In the genomic region with DNA sequence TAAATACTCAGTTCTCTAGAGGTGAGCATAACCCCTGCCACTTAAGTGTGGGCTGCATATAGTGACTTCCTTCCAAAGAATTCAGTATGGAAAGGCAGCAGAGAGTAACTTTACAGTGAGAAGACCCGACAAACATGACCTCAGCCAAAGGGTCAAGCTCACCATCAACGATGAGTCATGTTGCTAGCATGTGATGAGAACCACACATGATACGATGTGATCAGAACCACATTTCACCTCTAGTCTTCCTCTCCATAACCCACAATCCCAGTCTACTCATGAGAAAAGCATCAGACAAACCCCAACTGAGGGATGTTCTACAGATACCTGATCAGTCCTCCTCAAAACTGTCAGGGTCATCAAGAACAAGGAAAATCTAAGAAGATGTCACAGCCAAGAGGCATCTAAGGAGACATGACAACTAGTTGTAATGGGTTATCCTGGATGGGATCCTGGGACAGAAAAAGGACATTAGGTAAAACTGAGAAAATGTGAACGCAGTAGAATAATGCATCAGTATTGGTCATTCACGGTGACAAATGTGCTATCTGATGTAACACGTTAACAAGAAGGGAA, we compare ENCODE assay signal across 15 cellular contexts. TPM values are rescaled to one million over a fixed set of nuclear protein-coding genes. Genes with fewer than 3 reads are reported as not detected.
A peak's percentile ranks its signal among the peaks of the same experiment; 100 is the strongest.
DNase-seq lines count a peak whose midpoint lies in the region; ATAC-seq, FAIRE-seq and TF ChIP-seq lines count a peak whose summit lies in the region.
"Had no signal": no experiment of that assay in that cellular context is flagged by ENCODE, and none has a peak within 500 bp of the region (broad histone marks: within the 10 kb centered on the region; RNA-seq: fewer than 3 reads in every experiment).

No MANE protein-coding gene starts in this region.

- ATAC-seq in K562 (no peak), HG02884 (IDR thresholded peaks at IDR 0.05; ENCODE audit: unreplicated experiment) (no peak), GM18520 (IDR thresholded peaks at IDR 0.05; ENCODE audit: unreplicated experiment) (no peak), GM21576 (IDR thresholded peaks at IDR 0.05; ENCODE audit: unreplicated experiment) (no peak)
- no peak for ATAC-seq in naive thymus-derived CD8-positive, alpha-beta T cell
- ATAC-seq: activated CD4-positive, alpha-beta T cell treated with anti-CD3 and anti-CD28 coated beads for 36 hours had no signal

- TF ChIP-seq RAD21 in K562 (CRISPR knock-in tag; conservative IDR thresholded peaks at IDR 0.05 in 1 of 2, IDR thresholded peaks at IDR 0.05 in 1 of 2): no peak

- in situ Hi-C loops in K562 (cut with MboI): no loop called here

- peak; percentile 51; the same call in 1 of the 2 replicates for TF ChIP-seq EP300 in K562 (IDR thresholded peaks at IDR 0.05; ENCODE audit: low read length)

- no TSS peak for BruUV-seq in K562 (replicated peaks; lab: Mats Ljungman, UMichigan)

- H3K79me2 ChIP-seq in K562 (ENCODE audit: control insufficient read depth, insufficient read depth, low read length): peaks cover 25% of the 10 kb centered on the region; the same call in 2 of the 3 replicates

- H3K27ac Mint-ChIP-seq in naive thymus-derived CD8-positive, alpha-beta T cell: no peak overlapping the region
- H3K27ac Mint-ChIP-seq: activated CD4-positive, alpha-beta T cell treated with anti-CD3 and anti-CD28 coated beads for 36 hours; activated naive CD4-positive, alpha-beta T cell treated with anti-CD3 and anti-CD28 coated beads, Interleukin-2, amount 50 U/mL, for 24 hours had no signal

- H3K36me3 Mint-ChIP-seq in naive thymus-derived CD8-positive, alpha-beta T cell: peaks cover 16 to 69% (median 56%) of the 10 kb centered on the region in 3 donors

- no peak overlapping the region for H3K4me3 Mint-ChIP-seq in naive thymus-derived CD8-positive, alpha-beta T cell
- H3K4me3 Mint-ChIP-seq: activated CD4-positive, alpha-beta T cell treated with anti-CD3 and anti-CD28 coated beads for 36 hours; activated naive CD4-positive, alpha-beta T cell treated with anti-CD3 and anti-CD28 coated beads, Interleukin-2, amount 50 U/mL, for 24 hours had no signal

- FAIRE-seq in HTR-8/SVneo (lab: Jason Lieb, UNC): peak; percentile 95
- peak; percentile 93 for FAIRE-seq in K562 (lab: Jason Lieb, UNC)

- no peak overlapping the region for H3K9ac ChIP-seq in K562 (ENCODE audit: insufficient read depth in 1 of 2, low read depth in 2 of 2, low read length in 2 of 2)

- no peaks in the 10 kb centered on the region for H4K20me1 ChIP-seq in K562 (replicated peaks; ENCODE audit: control insufficient read depth, insufficient read depth, low read length)

- H3K9me3 ChIP-seq in K562 (replicated peaks; ENCODE audit: control insufficient read depth, insufficient read depth, low read depth, low read length): no peaks in the 10 kb centered on the region

- H3K9me1 ChIP-seq in K562 (ENCODE audit: control insufficient read depth, insufficient read depth, low read length): peaks cover 3% of the 10 kb centered on the region

- 25% methylated on average over 6 of the region's 6 CpGs for WGBS in K562 (ENCODE audit: insufficient coverage, low coverage, missing lambda C conversion rate)

- no peaks in the 10 kb centered on the region for H3K9me3 Mint-ChIP-seq in naive thymus-derived CD8-positive, alpha-beta T cell
- H3K9me3 Mint-ChIP-seq: activated naive CD4-positive, alpha-beta T cell treated with anti-CD3 and anti-CD28 coated beads, Interleukin-2, amount 50 U/mL, for 24 hours had no signal

- TF ChIP-seq CTCF in K562 (IDR thresholded peaks at IDR 0.05 in 2 of 3, conservative IDR thresholded peaks at IDR 0.05 in 1 of 3; ENCODE audit: insufficient read depth in 2 of 3, low read depth in 1 of 3, low read length in 3 of 3): no peak

- H2AFZ ChIP-seq in K562 (ENCODE audit: low read depth, low read length): no peak overlapping the region

- H3K4me2 ChIP-seq in K562 (ENCODE audit: insufficient read depth, low read length): peak overlapping the region; percentile 35; the same call in 1 of the 2 replicates

- H3K27me3 ChIP-seq in K562 (ENCODE audit: control insufficient read depth in 2 of 2, insufficient read depth in 2 of 2, low read length in 2 of 2): no peaks in the 10 kb centered on the region

- no peak overlapping the region for H3K4me3 ChIP-seq in K562

- DNase-seq in CD1c-positive myeloid dendritic cell (ENCODE audit: extremely low spot score): peak; percentile 58
- peak; percentile 78 for DNase-seq in HTR-8/SVneo (ENCODE audit: insufficient read length, low spot score)
- peak; percentile 30 to 65 (median 50) for DNase-seq in K562 (ENCODE audit: extremely low read depth in 1 of 4, low spot score in 3 of 4)
- DNase-seq in kidney tubule cell (ENCODE audit: low spot score): peak; percentile 95
- DNase-seq in naive thymus-derived CD8-positive, alpha-beta T cell: no peak
- DNase-seq: activated CD4-positive, alpha-beta T cell treated with anti-CD3 and anti-CD28 coated beads for 36 hours; DMS153; Kasumi-1; left cardiac atrium; NCI-H345; stimulated activated CD4-positive, alpha-beta T cell treated with anti-CD3 and anti-CD28 coated beads, Interleukin-4, amount 100 ng/mL, for 4 hours had no signal

- H3K27me3 Mint-ChIP-seq in naive thymus-derived CD8-positive, alpha-beta T cell: peaks cover 0 to 6% (median 0%) of the 10 kb centered on the region in 5 donors
- H3K27me3 Mint-ChIP-seq: activated CD4-positive, alpha-beta T cell treated with anti-CD3 and anti-CD28 coated beads for 36 hours; activated naive CD4-positive, alpha-beta T cell treated with anti-CD3 and anti-CD28 coated beads, Interleukin-2, amount 50 U/mL, for 24 hours had no signal

- intact Hi-C loops in K562 (cut with micrococcal nuclease): no loop called here

- TF ChIP-seq POLR2A in K562 (conservative IDR thresholded peaks at IDR 0.05): 0 out of 2 replicates have a peak, but pooled peaks have one; percentile 7

- H3K4me1 ChIP-seq in K562 (replicated peaks in 1 of 2; ENCODE audit: control insufficient read depth in 2 of 2, insufficient read depth in 2 of 2, low read length in 2 of 2): peaks cover 37 to 56% of the 10 kb centered on the region in 2 experiments

- peaks cover 3 to 9% (median 5%) of the 10 kb centered on the region in 4 donors for H3K4me1 Mint-ChIP-seq in naive thymus-derived CD8-positive, alpha-beta T cell

- CTCF ChIA-PET in K562 (lab: Yijun Ruan, JAX; ENCODE audit: low intra/inter-chr PET ratio): no interaction called here

- POLR2A ChIA-PET in K562 (lab: Yijun Ruan, JAX): interaction anchor here (1.0 kb wide), 2 partner anchors 11 to 27 kb away, joined by 5 read pairs; no protein-coding TSS in a partner anchor
- POLR2A ChIA-PET in naive thymus-derived CD8-positive, alpha-beta T cell (lab: Charles Lee): no interaction called here

- H3K36me3 ChIP-seq in K562 (ENCODE audit: control insufficient read depth, insufficient read depth, low read length): peaks cover 74% of the 10 kb centered on the region; the same call in 2 of the 3 replicates

- peak overlapping the region; percentile 64; the same call in 2 of the 3 replicates for H3K27ac ChIP-seq in K562 (ENCODE audit: extremely low read depth, low read depth, low read length)

TF ChIP-seq in K562, 482 proteins besides CTCF, POLR2A, EP300 and RAD21 (continues in another document):
- no peak for TF ChIP-seq E2F3 (CRISPR knock-in tag; IDR thresholded peaks at IDR 0.05)
- no peak for TF ChIP-seq SMAD4 (CRISPR knock-in tag; conservative IDR thresholded peaks at IDR 0.05)
- no peak for TF ChIP-seq MYC (IDR thresholded peaks at IDR 0.05; ENCODE audit: low read depth, low read length)
- no peak for TF ChIP-seq MYC (CRISPR knock-in tag; IDR thresholded peaks at IDR 0.05; ENCODE audit: borderline replicate concordance, low read depth)

RNA-seq across cellular contexts. Expression of a gene that starts 28.2 kb away (rescaled TPM):
- total RNA-seq in K562 (2011; cell fraction: chromatin; rRNA removed; ENCODE audit: low replicate concordance): 177 and 213 TPM in 2 replicates
- total RNA-seq in K562 (2011; cell fraction: nucleolus; rRNA removed): 209 and 221 TPM in 2 replicates
- 193 and 199 TPM in 2 replicates for total RNA-seq in K562 (2011; cell fraction: nucleoplasm; rRNA removed)
- 79.1 and 105 TPM in 2 replicates for total RNA-seq in K562 (2014; rRNA removed)
- 69.1 and 72.5 TPM in 2 replicates for total RNA-seq in K562 (2014; rRNA removed; fragmentation: Illumina TruSeq; extraction: Trizol)
- 97.5 and 98.2 TPM in 2 replicates for total RNA-seq in K562 (2015; rRNA removed; fragmentation: Illumina TruSeq; extraction: Trizol)
- total RNA-seq in K562 (2021): 112 and 113 TPM in 2 replicates
- polyA plus RNA-seq in K562 (2011; rRNA removed): 137 and 140 TPM in 2 replicates
- polyA plus RNA-seq in K562 (2011; cell fraction: cytosol; rRNA removed): 138 and 154 TPM in 2 replicates
- polyA plus RNA-seq in K562 (2011; cell fraction: nucleus; rRNA removed): 101 and 119 TPM in 2 replicates
- 84.1 and 153 TPM in 2 replicates for polyA plus RNA-seq in K562 (2012)
- 101 and 109 TPM in 2 replicates for polyA plus RNA-seq in K562 (2014; fragmentation: Illumina TruSeq; extraction: Trizol)
- polyA plus RNA-seq in K562 (2014; fragmentation: Nextera tagmentation; extraction: Ambion mirVana): 1 to 10 TPM; 1.9 to 5.1 TPM
- polyA plus RNA-seq in K562 (2014; rRNA removed): 76.4 and 97.8 TPM in 2 replicates
- 167 and 193 TPM in 2 replicates for polyA minus RNA-seq in K562 (2011; rRNA and poly(A)+ RNA removed)
- polyA minus RNA-seq in K562 (2011; cell fraction: cytosol; rRNA and poly(A)+ RNA removed): 80.9 and 97.1 TPM in 2 replicates
- 37.3 and 56.3 TPM in 2 replicates for polyA minus RNA-seq in K562 (2011; cell fraction: nucleus; rRNA and poly(A)+ RNA removed)
- total RNA-seq in naive thymus-derived CD8-positive, alpha-beta T cell: 10 to 100 TPM; 92.5 to 97.9 TPM
- 100 to 1,000 TPM in 2 of 3 donors, 10 to 100 TPM in 1; 84.7 to 107 (median 106) TPM for polyA plus RNA-seq in naive thymus-derived CD8-positive, alpha-beta T cell

RNA-seq across cellular contexts. Expression of a gene that starts 43.2 kb away (rescaled TPM):
- total RNA-seq in K562 (2011; cell fraction: chromatin; rRNA removed; ENCODE audit: low replicate concordance): 55.5 and 61.2 TPM in 2 replicates
- total RNA-seq in K562 (2011; cell fraction: nucleolus; rRNA removed): 45.7 and 51.0 TPM in 2 replicates
- 45.6 and 47.1 TPM in 2 replicates for total RNA-seq in K562 (2011; cell fraction: nucleoplasm; rRNA removed)
- total RNA-seq in K562 (2014; rRNA removed): 140 and 148 TPM in 2 replicates
- 117 and 119 TPM in 2 replicates for total RNA-seq in K562 (2014; rRNA removed; fragmentation: Illumina TruSeq; extraction: Trizol)
- total RNA-seq in K562 (2015; rRNA removed; fragmentation: Illumina TruSeq; extraction: Trizol): 131 TPM in 2 replicates
- 106 and 110 TPM in 2 replicates for total RNA-seq in K562 (2021)
- polyA plus RNA-seq in K562 (2011; rRNA removed): 69.8 and 94.4 TPM in 2 replicates
- polyA plus RNA-seq in K562 (2011; cell fraction: cytosol; rRNA removed): 80.6 and 98.7 TPM in 2 replicates
- polyA plus RNA-seq in K562 (2011; cell fraction: nucleus; rRNA removed): 36.0 and 40.8 TPM in 2 replicates
- polyA plus RNA-seq in K562 (2012): 77.9 and 122 TPM in 2 replicates
- 140 and 147 TPM in 2 replicates for polyA plus RNA-seq in K562 (2014; fragmentation: Illumina TruSeq; extraction: Trizol)
- polyA plus RNA-seq in K562 (2014; fragmentation: Nextera tagmentation; extraction: Ambion mirVana): 10 to 100 TPM; 20.7 to 40.2 TPM
- polyA plus RNA-seq in K562 (2014; rRNA removed): 103 and 113 TPM in 2 replicates
- polyA minus RNA-seq in K562 (2011; rRNA and poly(A)+ RNA removed): 63.4 and 91.2 TPM in 2 replicates
- polyA minus RNA-seq in K562 (2011; cell fraction: cytosol; rRNA and poly(A)+ RNA removed): 42.4 and 64.1 TPM in 2 replicates
- 28.1 and 32.5 TPM in 2 replicates for polyA minus RNA-seq in K562 (2011; cell fraction: nucleus; rRNA and poly(A)+ RNA removed)
- total RNA-seq in naive thymus-derived CD8-positive, alpha-beta T cell: 10 to 100 TPM; 26.2 to 27.9 TPM
- 10 to 100 TPM; 49.5 to 66.6 (median 65.2) TPM for polyA plus RNA-seq in naive thymus-derived CD8-positive, alpha-beta T cell

Comparison
In these comparisons a context has a peak if more than half of its experiments do, and no peak if none do; other contexts are left out.
1. DNase-seq: peak in CD1c-positive myeloid dendritic cell (single experiment), HTR-8/SVneo (single experiment), K562 (4 of 4) and kidney tubule cell (single experiment); none in naive thymus-derived CD8-positive, alpha-beta T cell (0 of 10).